ENCODE assay signal across 9 cellular contexts in the genomic region with DNA sequence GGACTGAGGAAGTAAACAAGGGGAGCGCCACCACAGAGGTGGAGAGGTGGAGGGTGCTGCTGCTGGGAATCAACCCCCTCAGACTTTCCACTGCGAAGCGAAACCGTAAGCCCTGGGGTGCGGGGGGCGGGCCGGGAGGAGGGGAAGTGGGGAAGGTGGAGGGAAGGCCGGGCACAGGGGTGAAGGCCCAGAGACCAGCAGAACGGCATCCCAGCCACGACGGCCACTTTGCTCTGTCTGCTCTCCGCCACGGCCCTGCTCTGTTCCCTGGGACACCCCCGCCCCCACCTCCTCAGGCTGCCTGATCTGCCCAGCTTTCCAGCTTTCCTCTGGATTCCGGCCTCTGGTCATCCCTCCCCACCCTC. TPM values are rescaled to one million over a fixed set of nuclear protein-coding genes. Genes with fewer than 3 reads are reported as not detected.
DNase-seq lines count a peak whose midpoint lies in the region; ATAC-seq and TF ChIP-seq lines count a peak whose summit lies in the region.
"Had no signal": no experiment of that assay in that cellular context is flagged by ENCODE, and none has a peak within 500 bp of the region (broad histone marks: within the 10 kb centered on the region; RNA-seq: fewer than 3 reads in every experiment).

A gene (plus strand): TSS at position 190 of the 365 bp plus-strand sequence. CDS start 333 bp downstream, outside the sequence.

- H3K27me3 ChIP-seq in A673 (replicated peaks; ENCODE audit: insufficient read depth, low read depth, low read length, poor library complexity) = no peaks in the 10 kb centered on the region
- H3K27me3 ChIP-seq in rectal smooth muscle tissue (ENCODE audit: control insufficient read depth, insufficient read depth, low read length) = peaks cover 2% of the 10 kb centered on the region

- H3K27ac Mint-ChIP-seq in T-helper 1 cell treated with Interleukin-12 subunit alpha and Interleukin-12 subunit beta and Interleukin-4 antibody, amounts not matched to agents 30 μg/mL and 1 μg/mL, for 36 hours = peak within 1 kb of the TSS; percentile 84

- H3K9ac ChIP-seq in rectal smooth muscle tissue (ENCODE audit: low read length) = no peak within 1 kb of the TSS

- H3K4me3 Mint-ChIP-seq in T-helper 1 cell treated with Interleukin-12 subunit alpha and Interleukin-12 subunit beta and Interleukin-4 antibody, amounts not matched to agents 30 μg/mL and 1 μg/mL, for 36 hours = peak within 1 kb of the TSS; percentile 81

- no peaks in the 10 kb centered on the region for H3K9me3 ChIP-seq in A673 (ENCODE audit: low read depth, low read length, poor library complexity, severe bottlenecking)

- H3K36me3 ChIP-seq in A673 (ENCODE audit: insufficient read depth, low read length, poor library complexity, severe bottlenecking) (peaks cover 47% of the 10 kb centered on the region), rectal smooth muscle tissue (ENCODE audit: control insufficient read depth, insufficient read depth, low read length) (no peaks in the 10 kb centered on the region)

- no peaks in the 10 kb centered on the region for H3K9me3 Mint-ChIP-seq in T-helper 1 cell treated with Interleukin-12 subunit alpha and Interleukin-12 subunit beta and Interleukin-4 antibody, amounts not matched to agents 30 μg/mL and 1 μg/mL, for 36 hours

- H3K27me3 Mint-ChIP-seq in T-helper 1 cell treated with Interleukin-12 subunit alpha and Interleukin-12 subunit beta and Interleukin-4 antibody, amounts not matched to agents 30 μg/mL and 1 μg/mL, for 36 hours (ENCODE audit: low read depth) = no peaks in the 10 kb centered on the region

- CTCF ChIA-PET in A673 (lab: Charles Lee) = interaction anchor here (0.7 kb wide), 1 partner anchor 18 kb away, joined by 6 read pairs; no protein-coding TSS in a partner anchor

- POLR2A ChIA-PET in A673 (lab: Charles Lee; ENCODE audit: low non-redundant PET) = no interaction called here

- H3K4me3 ChIP-seq in A673 (ENCODE audit: low read depth, low read length, poor library complexity, severe bottlenecking) (no peak within 1 kb of the TSS), coronary artery (peak within 1 kb of the TSS; percentile 47), rectal smooth muscle tissue (ENCODE audit: low read length) (peak within 1 kb of the TSS; percentile 44)

- TF ChIP-seq CTCF in A673 (conservative IDR thresholded peaks at IDR 0.05; ENCODE audit: low read depth, low read length) (no peak), coronary artery (IDR thresholded peaks at IDR 0.05) (no peak)

- intact Hi-C loops in A673 (cut with micrococcal nuclease; ENCODE audit: unreplicated experiment) = no loop called here

- no peak for DNase-seq in A673 (ENCODE audit: low spot score)
- no peak for DNase-seq in coronary artery (ENCODE audit: low spot score)
- no peak for DNase-seq in NCI-H1417 (lab: John Stamatoyannopoulos, UW)
- no peak for DNase-seq in GOT3 (lab: John Stamatoyannopoulos, UW)

- ATAC-seq in HG03039 (IDR thresholded peaks at IDR 0.05; ENCODE audit: unreplicated experiment) (no peak), GM18520 (IDR thresholded peaks at IDR 0.05; ENCODE audit: unreplicated experiment) (no peak)

- H3K27ac ChIP-seq in A673 (ENCODE audit: low read depth, low read length, poor library complexity, severe bottlenecking) (peak within 1 kb of the TSS; percentile 40), coronary artery (peak within 1 kb of the TSS in 1 of 2 donors; percentile 52), rectal smooth muscle tissue (ENCODE audit: low read depth, low read length) (peak within 1 kb of the TSS; percentile 11)
- H3K27ac ChIP-seq: C4-2B had no signal

- peaks cover 20% of the 10 kb centered on the region for H3K36me3 Mint-ChIP-seq in T-helper 1 cell treated with Interleukin-12 subunit alpha and Interleukin-12 subunit beta and Interleukin-4 antibody, amounts not matched to agents 30 μg/mL and 1 μg/mL, for 36 hours (ENCODE audit: low read depth)

- no TSS peak for BruUV-seq in A673 (replicated peaks; lab: Mats Ljungman, UMichigan)

- peaks cover 60% of the 10 kb centered on the region for H3K4me1 Mint-ChIP-seq in T-helper 1 cell treated with Interleukin-12 subunit alpha and Interleukin-12 subunit beta and Interleukin-4 antibody, amounts not matched to agents 30 μg/mL and 1 μg/mL, for 36 hours (ENCODE audit: low read depth)

- H3K4me1 ChIP-seq in A673 (ENCODE audit: insufficient read depth, low read length, poor library complexity, severe bottlenecking) (peaks cover 17% of the 10 kb centered on the region), rectal smooth muscle tissue (ENCODE audit: control insufficient read depth, insufficient read depth, low read length) (peaks cover 18% of the 10 kb centered on the region)

RNA-seq across cellular contexts. Expression of the gene that starts here (rescaled TPM):
- 4.1 and 5.5 TPM in 2 replicates for total RNA-seq in A673 (2021)
